In the genomic region with DNA sequence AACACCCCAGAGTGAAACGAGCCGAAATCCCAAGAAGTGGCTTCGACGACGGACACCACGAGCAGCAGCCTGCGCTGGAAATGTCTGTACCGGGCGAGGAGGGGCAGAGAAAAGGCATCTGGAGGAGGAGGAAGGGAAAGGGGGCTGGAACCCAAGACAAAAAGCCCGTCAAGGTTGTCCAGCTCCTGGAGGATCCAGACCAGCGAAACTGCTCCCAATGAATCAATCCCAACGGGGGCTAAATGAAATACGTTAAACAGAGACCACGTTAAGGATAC, we compare ENCODE assay signal across 8 cellular contexts. TPM values are rescaled to one million over a fixed set of nuclear protein-coding genes. Genes with fewer than 3 reads are reported as not detected.
A peak's percentile ranks its signal among the peaks of the same experiment; 100 is the strongest.
DNase-seq lines count a peak whose midpoint lies in the region; ATAC-seq and TF ChIP-seq lines count a peak whose summit lies in the region.

No MANE protein-coding gene starts in this region.

- H3K9me3 ChIP-seq in osteoblast (ENCODE audit: low read depth, low read length) = no peaks in the 10 kb centered on the region

- no peak for TF ChIP-seq RAD21 in Ishikawa (IDR thresholded peaks at IDR 0.05; ENCODE audit: low read depth)

- no peaks in the 10 kb centered on the region for H3K9me3 Mint-ChIP-seq in activated T-cell treated with anti-CD3 and anti-CD28 coated beads, Interleukin-2, amount 50 U/mL, for 72 hours
- H3K9me3 Mint-ChIP-seq in glutamatergic neuron (ENCODE audit: unreplicated experiment) = peaks cover 24% of the 10 kb centered on the region

- H2AFZ ChIP-seq in osteoblast (ENCODE audit: low read length) = peak overlapping the region; percentile 96

- TF ChIP-seq CTCF in glutamatergic neuron (IDR thresholded peaks at IDR 0.05; ENCODE audit: partially characterized antibody, unreplicated experiment) (no peak), osteoblast (IDR thresholded peaks at IDR 0.05; ENCODE audit: extremely low read depth, low read depth, low read length) (no peak)

- H3K4me1 Mint-ChIP-seq in activated T-cell treated with anti-CD3 and anti-CD28 coated beads, Interleukin-2, amount 50 U/mL, for 72 hours (ENCODE audit: low read depth) = peaks cover 35% of the 10 kb centered on the region
- peaks cover 38% of the 10 kb centered on the region for H3K4me1 Mint-ChIP-seq in glutamatergic neuron (ENCODE audit: low read depth, unreplicated experiment)

- H3K27me3 Mint-ChIP-seq in activated T-cell treated with anti-CD3 and anti-CD28 coated beads, Interleukin-2, amount 50 U/mL, for 72 hours (ENCODE audit: low read depth) = peaks cover 32% of the 10 kb centered on the region
- H3K27me3 Mint-ChIP-seq in glutamatergic neuron (ENCODE audit: unreplicated experiment) = peaks cover 18% of the 10 kb centered on the region

- H3K27ac ChIP-seq in osteoblast (ENCODE audit: low read depth, low read length) = peak overlapping the region; percentile 82

- H3K27me3 ChIP-seq in osteoblast (ENCODE audit: insufficient read depth, low read length) = no peaks in the 10 kb centered on the region

- peak overlapping the region; percentile 90 to 93 for H3K4me3 Mint-ChIP-seq in activated T-cell treated with anti-CD3 and anti-CD28 coated beads, Interleukin-2, amount 50 U/mL, for 72 hours
- peak overlapping the region; percentile 96 for H3K4me3 Mint-ChIP-seq in glutamatergic neuron (ENCODE audit: unreplicated experiment)

- H3K27ac Mint-ChIP-seq in activated T-cell treated with anti-CD3 and anti-CD28 coated beads, Interleukin-2, amount 50 U/mL, for 72 hours = peak overlapping the region; percentile 11
- H3K27ac Mint-ChIP-seq in glutamatergic neuron (ENCODE audit: unreplicated experiment) = peak overlapping the region; percentile 98

- peaks cover 12% of the 10 kb centered on the region for H3K4me1 ChIP-seq in osteoblast (ENCODE audit: insufficient read depth, low read length)

- DNase-seq in SHP77 (lab: John Stamatoyannopoulos, UW) = peak; percentile 70 to 74
- no peak for DNase-seq in SHP77 treated with DMSO at 0.1 percent for 48 hours (lab: John Stamatoyannopoulos, UW)
- DNase-seq in activated T-cell treated with anti-CD3 and anti-CD28 coated beads, Interleukin-2, amount 50 U/mL, for 72 hours = peak in 1 of 2 donors; percentile 21
- no peak for DNase-seq in glutamatergic neuron
- DNase-seq in osteoblast (ENCODE audit: insufficient read length, low spot score, missing footprints) = no peak
- DNase-seq in SKM-1 (lab: John Stamatoyannopoulos, UW; ENCODE audit: unreplicated experiment) = no peak
- DNase-seq in NCI-H446 treated with DMSO at 0.1 percent for 48 hours (lab: John Stamatoyannopoulos, UW) = no peak

- H3K36me3 Mint-ChIP-seq in activated T-cell treated with anti-CD3 and anti-CD28 coated beads, Interleukin-2, amount 50 U/mL, for 72 hours (ENCODE audit: insufficient read depth in 2 of 2) = peaks cover 0 to 4% of the 10 kb centered on the region in 2 donors
- H3K36me3 Mint-ChIP-seq in glutamatergic neuron (ENCODE audit: unreplicated experiment) = no peaks in the 10 kb centered on the region

- H3K79me2 ChIP-seq in osteoblast (ENCODE audit: insufficient read depth, low read length) = peaks cover 52% of the 10 kb centered on the region

- H3K36me3 ChIP-seq in osteoblast (ENCODE audit: insufficient read depth, low read length) = no peaks in the 10 kb centered on the region

- peak overlapping the region; percentile 92 for H3K4me3 ChIP-seq in osteoblast (ENCODE audit: insufficient read depth, low read length)

- ATAC-seq in activated T-cell treated with anti-CD3 and anti-CD28 coated beads, Interleukin-2, amount 50 U/mL, for 72 hours (replicated peaks in 1 of 2) = peak; percentile 9 to 12

- TF ChIP-seq EP300 in Ishikawa (IDR thresholded peaks at IDR 0.05; ENCODE audit: borderline replicate concordance) = no peak

- H4K20me1 ChIP-seq in osteoblast (ENCODE audit: insufficient read depth, low read length) = no peaks in the 10 kb centered on the region

- H3K4me2 ChIP-seq in osteoblast (ENCODE audit: insufficient read depth, low read length) = peak overlapping the region; percentile 94

TF ChIP-seq in Ishikawa, 13 proteins besides CTCF, POLR2A, EP300 and RAD21:
- TF ChIP-seq, protein P1, sequence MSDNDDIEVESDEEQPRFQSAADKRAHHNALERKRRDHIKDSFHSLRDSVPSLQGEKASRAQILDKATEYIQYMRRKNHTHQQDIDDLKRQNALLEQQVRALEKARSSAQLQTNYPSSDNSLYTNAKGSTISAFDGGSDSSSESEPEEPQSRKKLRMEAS (IDR thresholded peaks at IDR 0.05) = peak; percentile 92
- TF ChIP-seq CREB1 (IDR thresholded peaks at IDR 0.05; ENCODE audit: low read depth) (no peak), EGR1 (IDR thresholded peaks at IDR 0.05) (no peak)
TF ChIP-seq in Ishikawa: peak in this region for 1.

RNA-seq across cellular contexts. Expression of a gene that starts 0.5 kb away (rescaled TPM):
- 10 to 100 TPM in 1 of 2 donors, 1 to 10 TPM in 1; 9.6 to 13.8 TPM for total RNA-seq in activated T-cell treated with anti-CD3 and anti-CD28 coated beads, Interleukin-2, amount 50 U/mL, for 72 hours
- total RNA-seq in glutamatergic neuron (ENCODE audit: unreplicated experiment) (400 TPM), osteoblast (54.3 and 55.1 TPM in 2 replicates)

Comparison
In these comparisons a context has a peak if more than half of its experiments do, and no peak if none do; other contexts are left out.
1. DNase-seq: peak in SHP77 (2 of 2); none in SHP77 treated with DMSO at 0.1 percent for 48 hours (single experiment), glutamatergic neuron (single experiment), osteoblast (single experiment), SKM-1 (single experiment) and NCI-H446 treated with DMSO at 0.1 percent for 48 hours (single experiment).